ENCODE assay signal across 9 cellular contexts in the genomic region with DNA sequence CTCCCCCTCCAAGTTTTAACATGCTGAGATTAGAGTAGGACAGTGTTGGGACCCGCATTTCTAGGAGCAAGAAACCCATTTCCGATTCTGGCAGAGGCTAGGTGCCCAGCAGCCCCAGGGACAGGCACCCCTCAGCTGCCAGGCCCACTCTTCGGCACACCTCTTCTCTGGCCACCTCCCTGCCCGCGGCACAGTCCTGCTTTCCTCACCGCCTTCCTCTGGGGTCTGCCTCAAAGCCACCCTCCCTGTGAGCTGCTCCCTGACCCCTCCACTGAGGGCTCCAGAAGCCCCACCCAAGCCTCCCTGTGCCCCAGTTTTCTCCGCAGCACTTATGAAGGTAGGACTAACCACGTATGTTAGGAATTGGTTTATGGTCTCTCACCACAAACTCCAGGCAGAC.
DNase-seq lines count a peak whose midpoint lies in the region; ATAC-seq and TF ChIP-seq lines count a peak whose summit lies in the region.
"Had no signal": no experiment of that assay in that cellular context is flagged by ENCODE, and none has a peak within 500 bp of the region (broad histone marks: within the 10 kb centered on the region; RNA-seq: fewer than 3 reads in every experiment).

No MANE protein-coding gene starts in this region.

- intact Hi-C loops in gastrocnemius medialis (cut with DNase I; ENCODE audit: low total_unique reads): no loop called here

- H3K36me3 ChIP-seq in BLaER1: peaks cover 36% of the 10 kb centered on the region
- no peaks in the 10 kb centered on the region for H3K36me3 ChIP-seq in fibroblast of lung (ENCODE audit: control insufficient read depth, insufficient read depth, low read length)
- no peaks in the 10 kb centered on the region for H3K36me3 ChIP-seq in gastrocnemius medialis

- no peaks in the 10 kb centered on the region for H3K9me3 Mint-ChIP-seq in IgD-negative memory B cell

- H3K27ac ChIP-seq in BLaER1 (no peak overlapping the region), fibroblast of lung (ENCODE audit: insufficient read depth, low read length) (no peak overlapping the region), gastrocnemius medialis (peak overlapping the region; percentile 58 to 79 (median 66))

- H4K20me1 ChIP-seq in BLaER1 (peaks cover 99% of the 10 kb centered on the region), fibroblast of lung (ENCODE audit: control insufficient read depth, extremely low read depth, insufficient read depth, low read length) (no peaks in the 10 kb centered on the region)

- H3K27me3 Mint-ChIP-seq in IgD-negative memory B cell: no peaks in the 10 kb centered on the region

- peaks cover 2% of the 10 kb centered on the region for H3K36me3 Mint-ChIP-seq in IgD-negative memory B cell

- peaks cover 67% of the 10 kb centered on the region for H3K79me2 ChIP-seq in fibroblast of lung (ENCODE audit: control insufficient read depth, insufficient read depth, low read length)

- DNase-seq in fibroblast of lung (ENCODE audit: low read depth in 2 of 2) (no peak), gastrocnemius medialis (no peak), NCI-H1092 treated with DMSO at 0.1 percent for 48 hours (lab: John Stamatoyannopoulos, UW) (no peak), mucosa of gallbladder (ENCODE audit: low spot score) (no peak), NCI-H226 (no peak)
- DNase-seq: activated CD4-positive, CD25-positive, alpha-beta regulatory T cell treated with anti-CD3 and anti-CD28 coated beads, Interleukin-2, amount 50 U/mL, for 72 hours had no signal

- no peak overlapping the region for H3K4me3 Mint-ChIP-seq in IgD-negative memory B cell

- H3K9ac ChIP-seq in BLaER1 (no peak overlapping the region), fibroblast of lung (ENCODE audit: insufficient read depth, low read length) (no peak overlapping the region)

- H3K4me1 ChIP-seq in BLaER1: peaks cover 41% of the 10 kb centered on the region
- peaks cover 20% of the 10 kb centered on the region for H3K4me1 ChIP-seq in fibroblast of lung (ENCODE audit: control insufficient read depth, extremely low read depth, insufficient read depth, low read length)
- H3K4me1 ChIP-seq in gastrocnemius medialis: peaks cover 31 to 35% of the 10 kb centered on the region in 2 donors

- H3K4me2 ChIP-seq in BLaER1 (peak overlapping the region; percentile 21; the same call in 1 of the 2 replicates), fibroblast of lung (ENCODE audit: extremely low read depth, insufficient read depth, low read length) (peak overlapping the region; percentile 56)

- peaks cover 35 to 67% (median 61%) of the 10 kb centered on the region in 3 donors for H3K4me1 Mint-ChIP-seq in IgD-negative memory B cell

- ATAC-seq in gastrocnemius medialis (no peak), GM21786 (IDR thresholded peaks at IDR 0.05; ENCODE audit: unreplicated experiment) (no peak)

- H3K9me3 ChIP-seq in BLaER1: no peaks in the 10 kb centered on the region
- H3K9me3 ChIP-seq in fibroblast of lung (ENCODE audit: control insufficient read depth, insufficient read depth, low read depth, low read length): no peaks in the 10 kb centered on the region
- no peaks in the 10 kb centered on the region for H3K9me3 ChIP-seq in gastrocnemius medialis

- peak overlapping the region in 2 of 3 donors; percentile 28 to 58 for H3K27ac Mint-ChIP-seq in IgD-negative memory B cell

- H2AFZ ChIP-seq in fibroblast of lung (ENCODE audit: low read length): no peak overlapping the region

- no peak for TF ChIP-seq POLR2A in gastrocnemius medialis (IDR thresholded peaks at IDR 0.05)

- H3K27me3 ChIP-seq in BLaER1 (no peaks in the 10 kb centered on the region), fibroblast of lung (ENCODE audit: control insufficient read depth, insufficient read depth, low read length) (no peaks in the 10 kb centered on the region), gastrocnemius medialis (no peaks in the 10 kb centered on the region)

- TF ChIP-seq CTCF in fibroblast of lung (conservative IDR thresholded peaks at IDR 0.05 in 1 of 2, IDR thresholded peaks at IDR 0.05 in 1 of 2; ENCODE audit: low read depth in 1 of 2, low read length in 2 of 2) (no peak), gastrocnemius medialis (IDR thresholded peaks at IDR 0.05 in 4 of 5, conservative IDR thresholded peaks at IDR 0.05 in 1 of 5) (no peak)

- H3K4me3 ChIP-seq in BLaER1: no peak overlapping the region
- H3K4me3 ChIP-seq in fibroblast of lung (replicated peaks in 1 of 4; ENCODE audit: control extremely low read depth in 1 of 4, insufficient read depth in 1 of 4, low read depth in 3 of 4, low read length in 4 of 4): no peak overlapping the region
- H3K4me3 ChIP-seq in gastrocnemius medialis: no peak overlapping the region

- in situ Hi-C loops in gastrocnemius medialis (cut with MboI; ENCODE audit: low sequenced_read_pairs in 4 of 4): no loop called here

Comparison
In these comparisons a context has a peak if more than half of its experiments do, and no peak if none do; other contexts are left out.
1. H3K27ac ChIP-seq: peak in gastrocnemius medialis (4 of 4); none in BLaER1 (single experiment) and fibroblast of lung (single experiment).